11 cellular contexts compared by ENCODE assay signal in the genomic region with DNA sequence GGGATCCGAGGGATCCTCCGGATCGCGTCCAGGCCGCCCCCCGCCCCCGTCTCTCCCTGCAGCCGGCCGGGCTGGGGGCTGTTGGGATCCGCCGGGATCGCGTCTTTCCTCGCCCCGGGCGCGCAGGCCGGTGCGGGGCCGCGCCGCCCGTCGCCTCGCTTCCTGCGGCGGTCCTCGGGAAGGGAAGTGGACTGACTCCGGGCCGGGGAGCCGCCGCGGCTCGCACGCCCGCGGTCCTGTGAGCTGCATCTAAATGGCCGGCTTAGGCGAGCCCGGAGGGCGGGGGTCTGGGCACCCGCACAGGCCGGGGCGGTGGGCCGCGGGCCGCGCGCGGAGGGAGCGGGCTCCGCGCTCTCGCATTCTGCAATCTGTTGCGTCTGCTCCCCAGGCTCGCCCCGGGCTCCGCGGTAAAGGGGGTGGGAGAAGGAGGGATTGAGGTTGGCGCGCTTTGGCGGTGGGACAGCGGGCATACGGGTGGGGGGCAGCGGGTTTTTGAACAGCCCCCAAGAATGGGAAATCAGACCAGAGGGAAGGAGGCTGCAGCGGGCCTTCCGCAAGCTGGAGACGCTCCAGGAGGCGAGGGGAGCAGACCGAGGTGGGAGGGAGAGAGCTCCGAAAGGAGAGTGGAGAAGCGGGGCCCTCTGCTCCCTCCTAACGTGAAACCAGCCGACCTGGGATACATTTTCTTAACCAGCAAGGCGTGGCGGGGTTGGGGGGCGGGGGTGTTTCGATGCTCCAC. TPM values are rescaled to one million over a fixed set of nuclear protein-coding genes. Genes with fewer than 3 reads are reported as not detected.
DNase-seq lines count a peak whose midpoint lies in the region; FAIRE-seq and TF ChIP-seq lines count a peak whose summit lies in the region.
"Had no signal": no experiment of that assay in that cellular context is flagged by ENCODE, and none has a peak within 500 bp of the region (broad histone marks: within the 10 kb centered on the region; RNA-seq: fewer than 3 reads in every experiment).

No MANE protein-coding gene starts in this region.

- in situ Hi-C loops in HAP-1 (cut with MboI; ENCODE audit: low sequenced_read_pairs) = no loop called here

- peak overlapping the region; percentile 21 for H3K4me3 ChIP-seq in HAP-1
- H3K4me3 ChIP-seq in endothelial cell of umbilical vein (replicated peaks in 1 of 3; ENCODE audit: insufficient read depth in 1 of 3, low read depth in 1 of 3, low read length in 3 of 3) = no peak overlapping the region
- no peak overlapping the region for H3K4me3 ChIP-seq in neuron (ENCODE audit: low read length)
- peak overlapping the region in 1 of 3 donors; percentile 30 for H3K4me3 ChIP-seq in thyroid gland (replicated peaks in 1 of 3)

- H3K9me3 ChIP-seq in HAP-1 (no peaks in the 10 kb centered on the region), endothelial cell of umbilical vein (replicated peaks; ENCODE audit: control insufficient read depth, insufficient read depth, low read length) (no peaks in the 10 kb centered on the region), neuron (ENCODE audit: low read length) (no peaks in the 10 kb centered on the region), thyroid gland (no peaks in the 10 kb centered on the region)

- CTCF ChIA-PET in endothelial cell of umbilical vein (lab: Charles Lee) = interaction anchor here (1.3 kb wide), 2 partner anchors 39 to 537 kb away, joined by 4 read pairs; no protein-coding TSS in a partner anchor

- no peaks in the 10 kb centered on the region for H3K79me2 ChIP-seq in endothelial cell of umbilical vein (ENCODE audit: control insufficient read depth, insufficient read depth, low read length)

- H3K36me3 ChIP-seq in HAP-1 (replicated peaks) (no peaks in the 10 kb centered on the region), endothelial cell of umbilical vein (ENCODE audit: control insufficient read depth in 2 of 2, extremely low read depth in 1 of 2, insufficient read depth in 2 of 2, low read length in 2 of 2) (no peaks in the 10 kb centered on the region), neuron (ENCODE audit: insufficient read depth, low read length) (no peaks in the 10 kb centered on the region), thyroid gland (no peaks in the 10 kb centered on the region)

- 1% methylated on average over 31 to 35 of the region's 78 CpGs for WGBS in thyroid gland, 2 donors

- intact Hi-C loops in endothelial cell of umbilical vein (cut with micrococcal nuclease) = no loop called here
- intact Hi-C loops in thyroid gland (cut with DNase I) = no loop called here

- H3K4me1 ChIP-seq in HAP-1 (no peaks in the 10 kb centered on the region), endothelial cell of umbilical vein (ENCODE audit: control insufficient read depth, extremely low read depth, insufficient read depth, low read length) (no peaks in the 10 kb centered on the region), neuron (ENCODE audit: insufficient read depth, low read length) (no peaks in the 10 kb centered on the region), thyroid gland (peaks cover 27 to 30% of the 10 kb centered on the region in 2 donors)

- no peak overlapping the region for H3K9ac ChIP-seq in endothelial cell of umbilical vein (replicated peaks; ENCODE audit: extremely low read depth, insufficient read depth, low read length)

- H3K27ac ChIP-seq in endothelial cell of umbilical vein (ENCODE audit: insufficient read depth, low read depth, low read length) (no peak overlapping the region), thyroid gland (no peak overlapping the region)

- H2AFZ ChIP-seq in endothelial cell of umbilical vein (ENCODE audit: low read depth, low read length) (no peak overlapping the region), neuron (ENCODE audit: low read depth, low read length) (peak overlapping the region; percentile 55)

- peak; percentile 50 for DNase-seq in AG20443 (ENCODE audit: low spot score)
- no peak for DNase-seq in HAP-1 (ENCODE audit: low spot score in 2 of 2)
- no peak for DNase-seq in endothelial cell of umbilical vein (ENCODE audit: low read depth, low spot score)
- DNase-seq in midbrain (lab: John Stamatoyannopoulos, UW) = no peak
- DNase-seq in thyroid gland = no peak
- no peak for DNase-seq in SKM-1 (lab: John Stamatoyannopoulos, UW; ENCODE audit: unreplicated experiment)
- no peak for DNase-seq in RCC 7860 (ENCODE audit: low spot score)
- DNase-seq: stimulated activated naive CD8-positive, alpha-beta T cell treated with anti-CD3 and anti-CD28 coated beads, Interleukin-15, amount 100 ng/mL, for 72 hours had no signal

- FAIRE-seq in endothelial cell of umbilical vein (lab: Jason Lieb, UNC) = no peak
- FAIRE-seq in RCC 7860 (lab: Jason Lieb, UNC) = no peak
- FAIRE-seq: keratinocyte had no signal

- no peak overlapping the region for H3K4me2 ChIP-seq in endothelial cell of umbilical vein (ENCODE audit: insufficient read depth, low read length)

- no peaks in the 10 kb centered on the region for H4K20me1 ChIP-seq in endothelial cell of umbilical vein (replicated peaks; ENCODE audit: control insufficient read depth, extremely low read depth, insufficient read depth, low read length)

- no peak for TF ChIP-seq POLR2A in endothelial cell of umbilical vein (IDR thresholded peaks at IDR 0.05; ENCODE audit: low read depth, low read length)
- no peak for TF ChIP-seq POLR2A in thyroid gland (IDR thresholded peaks at IDR 0.05)

- POLR2A ChIA-PET in endothelial cell of umbilical vein (lab: Charles Lee) = no interaction called here

- no peaks in the 10 kb centered on the region for H3K9me1 ChIP-seq in endothelial cell of umbilical vein (replicated peaks; ENCODE audit: control insufficient read depth, extremely low read depth, insufficient read depth, low read length)

- TF ChIP-seq CTCF in endothelial cell of umbilical vein (IDR thresholded peaks at IDR 0.05; ENCODE audit: extremely low read depth in 1 of 2, insufficient read depth in 1 of 2, low read depth in 1 of 2, low read length in 2 of 2) = no peak
- TF ChIP-seq CTCF in thyroid gland (IDR thresholded peaks at IDR 0.05) = no peak

- dilution Hi-C loops in endothelial cell of umbilical vein (cut with MboI; ENCODE audit: extremely low pct_ligation_motif_present, low sequenced_read_pairs) = no loop called here

- H3K27me3 ChIP-seq in HAP-1 (ENCODE audit: low read depth) (peaks cover 82% of the 10 kb centered on the region), endothelial cell of umbilical vein (ENCODE audit: control insufficient read depth in 2 of 2, insufficient read depth in 2 of 2, low read length in 2 of 2) (peaks cover 75 to 77% of the 10 kb centered on the region in 2 experiments), neuron (ENCODE audit: insufficient read depth, low read length) (peaks cover 91% of the 10 kb centered on the region), thyroid gland (peaks cover 21% of the 10 kb centered on the region)

- no TSS peak for BruUV-seq in endothelial cell of umbilical vein (replicated peaks; lab: Mats Ljungman, UMichigan)

TF ChIP-seq in endothelial cell of umbilical vein, 7 proteins besides CTCF, POLR2A, EP300 and RAD21:
- TF ChIP-seq EZH2 (IDR thresholded peaks at IDR 0.05; ENCODE audit: borderline replicate concordance, low read depth, low read length, severe bottlenecking) (peak; percentile 91), POLR2AphosphoS5 (IDR thresholded peaks at IDR 0.05; ENCODE audit: insufficient read depth, low read depth, low read length) (no peak)

RNA-seq across cellular contexts. Expression of a gene that starts 2.2 kb away (rescaled TPM):
- total RNA-seq in endothelial cell of umbilical vein = not detected in 2 replicates
- polyA plus RNA-seq in endothelial cell of umbilical vein = not detected in 2 replicates
- not detected in 2 replicates for polyA plus RNA-seq in endothelial cell of umbilical vein (2011; cell fraction: cytosol; rRNA removed)
- not detected in 2 replicates for polyA plus RNA-seq in endothelial cell of umbilical vein (2011; cell fraction: nucleus; rRNA removed)
- not detected in 2 replicates for polyA plus RNA-seq in endothelial cell of umbilical vein (2012)
- not detected in 2 replicates for polyA minus RNA-seq in endothelial cell of umbilical vein
- polyA minus RNA-seq in endothelial cell of umbilical vein (2011; cell fraction: cytosol; rRNA and poly(A)+ RNA removed) = not detected
- not detected in 2 replicates for polyA minus RNA-seq in endothelial cell of umbilical vein (2011; cell fraction: nucleus; rRNA and poly(A)+ RNA removed)
- under 1 TPM in 2 of 4 donors, not detected in 2; 0.11 to 0.13 TPM for total RNA-seq in thyroid gland
- total RNA-seq: dermis microvascular lymphatic vessel endothelial cell had no signal
- polyA plus RNA-seq: keratinocyte had no signal
